1 cellular context compared by ENCODE assay signal in the genomic region with DNA sequence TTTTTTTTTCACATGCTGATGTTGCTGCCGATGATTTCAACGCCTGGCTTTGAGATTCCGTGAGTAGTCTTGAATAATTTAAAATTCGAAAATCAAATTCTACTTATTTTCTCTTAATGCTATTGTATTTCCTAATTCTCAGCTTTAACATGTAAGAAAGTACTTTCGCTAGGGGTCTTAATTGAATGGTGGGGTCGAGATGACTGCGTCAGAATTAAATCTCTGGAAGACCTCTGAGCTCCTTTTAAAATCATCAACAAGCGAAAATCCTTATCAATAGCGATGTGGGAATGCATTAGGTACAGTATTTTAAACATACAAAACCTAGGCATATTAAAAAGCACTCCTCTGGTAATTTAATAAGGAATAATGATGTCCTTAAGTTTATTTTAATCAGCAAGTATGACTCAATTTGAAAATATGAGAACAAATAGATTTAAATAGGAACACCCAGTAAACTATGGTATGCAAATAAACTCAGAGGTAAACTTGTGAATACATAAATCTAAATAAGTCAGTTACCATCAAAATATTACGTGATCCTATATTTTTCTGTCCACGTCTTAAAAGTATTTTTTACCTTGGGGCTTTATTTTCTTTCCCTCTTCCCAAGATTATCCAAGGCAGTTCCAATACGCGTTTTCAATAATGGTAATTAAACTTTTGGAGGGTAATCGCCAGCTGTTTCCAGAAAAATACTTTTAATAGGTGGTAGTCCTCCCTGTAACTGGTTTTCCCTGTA.
TF ChIP-seq lines count a peak whose summit lies in the region.

No MANE protein-coding gene starts in this region.

TF ChIP-seq in liver, 16 proteins besides CTCF, POLR2A, EP300 and RAD21 (continued from another document):
- TF ChIP-seq, protein P1, sequence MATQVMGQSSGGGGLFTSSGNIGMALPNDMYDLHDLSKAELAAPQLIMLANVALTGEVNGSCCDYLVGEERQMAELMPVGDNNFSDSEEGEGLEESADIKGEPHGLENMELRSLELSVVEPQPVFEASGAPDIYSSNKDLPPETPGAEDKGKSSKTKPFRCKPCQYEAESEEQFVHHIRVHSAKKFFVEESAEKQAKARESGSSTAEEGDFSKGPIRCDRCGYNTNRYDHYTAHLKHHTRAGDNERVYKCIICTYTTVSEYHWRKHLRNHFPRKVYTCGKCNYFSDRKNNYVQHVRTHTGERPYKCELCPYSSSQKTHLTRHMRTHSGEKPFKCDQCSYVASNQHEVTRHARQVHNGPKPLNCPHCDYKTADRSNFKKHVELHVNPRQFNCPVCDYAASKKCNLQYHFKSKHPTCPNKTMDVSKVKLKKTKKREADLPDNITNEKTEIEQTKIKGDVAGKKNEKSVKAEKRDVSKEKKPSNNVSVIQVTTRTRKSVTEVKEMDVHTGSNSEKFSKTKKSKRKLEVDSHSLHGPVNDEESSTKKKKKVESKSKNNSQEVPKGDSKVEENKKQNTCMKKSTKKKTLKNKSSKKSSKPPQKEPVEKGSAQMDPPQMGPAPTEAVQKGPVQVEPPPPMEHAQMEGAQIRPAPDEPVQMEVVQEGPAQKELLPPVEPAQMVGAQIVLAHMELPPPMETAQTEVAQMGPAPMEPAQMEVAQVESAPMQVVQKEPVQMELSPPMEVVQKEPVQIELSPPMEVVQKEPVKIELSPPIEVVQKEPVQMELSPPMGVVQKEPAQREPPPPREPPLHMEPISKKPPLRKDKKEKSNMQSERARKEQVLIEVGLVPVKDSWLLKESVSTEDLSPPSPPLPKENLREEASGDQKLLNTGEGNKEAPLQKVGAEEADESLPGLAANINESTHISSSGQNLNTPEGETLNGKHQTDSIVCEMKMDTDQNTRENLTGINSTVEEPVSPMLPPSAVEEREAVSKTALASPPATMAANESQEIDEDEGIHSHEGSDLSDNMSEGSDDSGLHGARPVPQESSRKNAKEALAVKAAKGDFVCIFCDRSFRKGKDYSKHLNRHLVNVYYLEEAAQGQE (IDR thresholded peaks at IDR 0.05), result no peak
- no peak for TF ChIP-seq EGR1 (IDR thresholded peaks at IDR 0.05; ENCODE audit: low read depth in 2 of 2)
- no peak for TF ChIP-seq FOXA2 (IDR thresholded peaks at IDR 0.05)
- TF ChIP-seq SP1 (IDR thresholded peaks at IDR 0.05), result no peak
- no peak for TF ChIP-seq HNF4A (conservative IDR thresholded peaks at IDR 0.05)
- no peak for TF ChIP-seq FOXA1 (IDR thresholded peaks at IDR 0.05)
- no peak for TF ChIP-seq JUND (IDR thresholded peaks at IDR 0.05)
- TF ChIP-seq, protein P2, sequence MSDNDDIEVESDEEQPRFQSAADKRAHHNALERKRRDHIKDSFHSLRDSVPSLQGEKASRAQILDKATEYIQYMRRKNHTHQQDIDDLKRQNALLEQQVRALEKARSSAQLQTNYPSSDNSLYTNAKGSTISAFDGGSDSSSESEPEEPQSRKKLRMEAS (IDR thresholded peaks at IDR 0.05), result no peak
- TF ChIP-seq YY1 (IDR thresholded peaks at IDR 0.05), result no peak
- no peak for TF ChIP-seq RXRA (IDR thresholded peaks at IDR 0.05)
TF ChIP-seq in liver: peak in this region for 0.
